9 cellular contexts compared by ENCODE assay signal in genomic region chr13:22235285-22235949, GRCh38.
DNase-seq lines count a peak whose midpoint lies in the region; ATAC-seq, FAIRE-seq and TF ChIP-seq lines count a peak whose summit lies in the region.
"Had no signal": no experiment of that assay in that cellular context is flagged by ENCODE, and none has a peak within 500 bp of the region (broad histone marks: within the 10 kb centered on the region; RNA-seq: fewer than 3 reads in every experiment).

No MANE protein-coding gene starts in this region.

- peak; percentile 18 for DNase-seq in NCI-H2107 treated with DMSO at 0.1 percent for 48 hours (lab: John Stamatoyannopoulos, UW; ENCODE audit: unreplicated experiment)
- DNase-seq in NCI-H2107 (lab: John Stamatoyannopoulos, UW), result no peak
- DNase-seq in pancreas, result no peak
- no peak for DNase-seq in colonic mucosa
- no peak for DNase-seq in HEK293T (ENCODE audit: extremely low spot score)
- DNase-seq: left cardiac atrium had no signal

- H3K4me3 ChIP-seq in HUES64 (ENCODE audit: low read length) (peak overlapping the region; percentile 6; the same call in 1 of the 2 replicates), ectodermal cell (ENCODE audit: insufficient read depth, low read depth, low read length) (no peak overlapping the region), pancreas (no peak overlapping the region), colonic mucosa (no peak overlapping the region)

- FAIRE-seq in pancreas (lab: Jason Lieb, UNC), result no peak

- peaks cover 30% of the 10 kb centered on the region for H3K4me1 ChIP-seq in HUES64 (ENCODE audit: insufficient read depth, low read length)
- H3K4me1 ChIP-seq in ectodermal cell (ENCODE audit: control insufficient read depth, insufficient read depth, low read length), result peaks cover 17% of the 10 kb centered on the region
- no peaks in the 10 kb centered on the region for H3K4me1 ChIP-seq in pancreas
- H3K4me1 ChIP-seq in colonic mucosa, result no peaks in the 10 kb centered on the region

- CTCF ChIA-PET in HEK293T (lab: Yijun Ruan, JAX), result no interaction called here

- H3K27me3 ChIP-seq in HUES64 (ENCODE audit: insufficient read depth, low read length), result no peaks in the 10 kb centered on the region
- H3K27me3 ChIP-seq in ectodermal cell (ENCODE audit: control insufficient read depth, insufficient read depth, low read length, poor library complexity, severe bottlenecking), result no peaks in the 10 kb centered on the region
- H3K27me3 ChIP-seq in pancreas, result no peaks in the 10 kb centered on the region
- H3K27me3 ChIP-seq in colonic mucosa, result no peaks in the 10 kb centered on the region

- ATAC-seq in pancreas (peak in 3 of 4 donors; percentile 42 to 57 (median 44)), GM19023 (IDR thresholded peaks at IDR 0.05; ENCODE audit: unreplicated experiment) (no peak)

- TF ChIP-seq CTCF in pancreas (IDR thresholded peaks at IDR 0.05) (no peak), colonic mucosa (IDR thresholded peaks at IDR 0.05) (no peak)

- intact Hi-C loops in pancreas (cut with DNase I), result no loop called here
- intact Hi-C loops in colonic mucosa (cut with DNase I), result no loop called here

- H3K9me3 ChIP-seq in HUES64 (ENCODE audit: insufficient read depth, low read depth, low read length) (no peaks in the 10 kb centered on the region), ectodermal cell (ENCODE audit: control insufficient read depth, low read length) (no peaks in the 10 kb centered on the region), pancreas (no peaks in the 10 kb centered on the region), colonic mucosa (no peaks in the 10 kb centered on the region)

- POLR2A ChIA-PET in HEK293T (lab: Yijun Ruan, JAX), result no interaction called here

- 33% methylated on average over 1 of the region's 2 CpGs for WGBS in HUES64
- 29 to 42% methylated on average over 2 of the region's 2 CpGs for WGBS in ectodermal cell, 2 experiments
- 50 to 56% methylated on average over 2 of the region's 2 CpGs for WGBS in pancreas, 2 donors

- H3K9ac ChIP-seq in HUES64 (ENCODE audit: low read depth, low read length), result 0 out of 2 replicates have a peak overlapping the region, but pooled peaks have one; percentile 10
- H3K9ac ChIP-seq in colonic mucosa (ENCODE audit: low read depth in 2 of 2, low read length in 2 of 2), result no peak overlapping the region

- peak overlapping the region; percentile 92 for H3K27ac ChIP-seq in HUES64 (ENCODE audit: low read depth, low read length)
- H3K27ac ChIP-seq in ectodermal cell (ENCODE audit: insufficient read depth, low read depth, low read length, poor library complexity, severe bottlenecking), result peak overlapping the region; percentile 61
- H3K27ac ChIP-seq in pancreas, result peak overlapping the region in 1 of 4 donors; percentile 25
- H3K27ac ChIP-seq in colonic mucosa, result no peak overlapping the region

- H3K36me3 ChIP-seq in HUES64 (ENCODE audit: insufficient read depth, low read length) (no peaks in the 10 kb centered on the region), ectodermal cell (ENCODE audit: control insufficient read depth, insufficient read depth, low read length) (no peaks in the 10 kb centered on the region), pancreas (no peaks in the 10 kb centered on the region), colonic mucosa (no peaks in the 10 kb centered on the region)

TF ChIP-seq in HEK293T, 16 proteins besides CTCF, POLR2A, EP300 and RAD21:
- no peak for TF ChIP-seq FOXA1 (IDR thresholded peaks at IDR 0.05)
- no peak for TF ChIP-seq PKNOX1 (IDR thresholded peaks at IDR 0.05)
- TF ChIP-seq BHLHE40 (IDR thresholded peaks at IDR 0.05; ENCODE audit: borderline replicate concordance), result no peak
- TF ChIP-seq FOXM1 (IDR thresholded peaks at IDR 0.05; ENCODE audit: borderline replicate concordance), result no peak
- TF ChIP-seq NFRKB (IDR thresholded peaks at IDR 0.05), result no peak
- no peak for TF ChIP-seq FOXK2 (IDR thresholded peaks at IDR 0.05)
- no peak for TF ChIP-seq ZNF384 (IDR thresholded peaks at IDR 0.05)
- TF ChIP-seq TARDBP (IDR thresholded peaks at IDR 0.05), result no peak
- TF ChIP-seq ARNT (IDR thresholded peaks at IDR 0.05), result no peak
- no peak for TF ChIP-seq L3MBTL2 (conservative IDR thresholded peaks at IDR 0.05)
- TF ChIP-seq SUZ12 (IDR thresholded peaks at IDR 0.05), result no peak
- TF ChIP-seq ELF4 (IDR thresholded peaks at IDR 0.05), result no peak
- no peak for TF ChIP-seq LEF1 (IDR thresholded peaks at IDR 0.05; ENCODE audit: borderline replicate concordance)
- TF ChIP-seq HDGF (IDR thresholded peaks at IDR 0.05; ENCODE audit: borderline replicate concordance), result no peak
- no peak for TF ChIP-seq SP1 (IDR thresholded peaks at IDR 0.05)
- no peak for TF ChIP-seq CTBP1 (IDR thresholded peaks at IDR 0.05; ENCODE audit: borderline replicate concordance)
